ENCODE assay signal across 8 cellular contexts in genomic region chr9:91099471-91099870, GRCh38.
DNase-seq lines count a peak whose midpoint lies in the region; ATAC-seq lines count a peak whose summit lies in the region.

No MANE protein-coding gene starts in this region.

- peak overlapping the region; percentile 83 for H3K27ac Mint-ChIP-seq in T-helper 17 cell
- H3K27ac Mint-ChIP-seq in stimulated activated naive B cell treated with anti-CD40 and anti-IgM and Interleukin-4, amounts not matched to agents 10 μg/mL and 1 μg/mL and 100 μg/mL, for 72 hours = peak overlapping the region; percentile 1

- no peak for DNase-seq in activated T-cell treated with anti-CD3 and anti-CD28 coated beads, Interleukin-2, amount 50 U/mL, for 4 hours
- no peak for DNase-seq in activated T-cell treated with anti-CD3 and anti-CD28 coated beads, Interleukin-2, amount 50 U/mL, for 48 hours
- DNase-seq in T-helper 17 cell = no peak
- no peak for DNase-seq in epithelial cell of prostate (ENCODE audit: low read depth, low spot score)
- no peak for DNase-seq in stimulated activated naive B cell treated with anti-CD40 and anti-IgM and Interleukin-4, amounts not matched to agents 10 μg/mL and 1 μg/mL and 100 μg/mL, for 72 hours
- DNase-seq in MV-4-11 (lab: John Stamatoyannopoulos, UW) = no peak
- no peak for DNase-seq in kidney glomerular epithelial cell (lab: John Stamatoyannopoulos, UW)
- DNase-seq in occipital lobe (lab: John Stamatoyannopoulos, UW) = no peak

- peak overlapping the region; percentile 52 for H3K4me3 Mint-ChIP-seq in activated T-cell treated with anti-CD3 and anti-CD28 coated beads, Interleukin-2, amount 50 U/mL, for 4 hours
- peak overlapping the region; percentile 66 for H3K4me3 Mint-ChIP-seq in T-helper 17 cell
- peak overlapping the region; percentile 25 to 34 for H3K4me3 Mint-ChIP-seq in stimulated activated naive B cell treated with anti-CD40 and anti-IgM and Interleukin-4, amounts not matched to agents 10 μg/mL and 1 μg/mL and 100 μg/mL, for 72 hours

- H3K4me1 Mint-ChIP-seq in activated T-cell treated with anti-CD3 and anti-CD28 coated beads, Interleukin-2, amount 50 U/mL, for 4 hours (ENCODE audit: low read depth) = peaks cover 48% of the 10 kb centered on the region
- peaks cover 31% of the 10 kb centered on the region for H3K4me1 Mint-ChIP-seq in T-helper 17 cell
- peaks cover 25 to 35% of the 10 kb centered on the region in 2 donors for H3K4me1 Mint-ChIP-seq in stimulated activated naive B cell treated with anti-CD40 and anti-IgM and Interleukin-4, amounts not matched to agents 10 μg/mL and 1 μg/mL and 100 μg/mL, for 72 hours

- no peaks in the 10 kb centered on the region for H3K9me3 ChIP-seq in T-helper 17 cell (ENCODE audit: control insufficient read depth, low read length, poor library complexity, severe bottlenecking)

- H3K27me3 Mint-ChIP-seq in activated T-cell treated with anti-CD3 and anti-CD28 coated beads, Interleukin-2, amount 50 U/mL, for 4 hours (ENCODE audit: low read depth) = no peaks in the 10 kb centered on the region
- H3K27me3 Mint-ChIP-seq in T-helper 17 cell = peaks cover 7% of the 10 kb centered on the region
- H3K27me3 Mint-ChIP-seq in stimulated activated naive B cell treated with anti-CD40 and anti-IgM and Interleukin-4, amounts not matched to agents 10 μg/mL and 1 μg/mL and 100 μg/mL, for 72 hours = peaks cover 0 to 3% of the 10 kb centered on the region in 2 donors

- H3K9me3 Mint-ChIP-seq in activated T-cell treated with anti-CD3 and anti-CD28 coated beads, Interleukin-2, amount 50 U/mL, for 4 hours = peaks cover 5% of the 10 kb centered on the region
- peaks cover 0 to 5% of the 10 kb centered on the region in 2 donors for H3K9me3 Mint-ChIP-seq in stimulated activated naive B cell treated with anti-CD40 and anti-IgM and Interleukin-4, amounts not matched to agents 10 μg/mL and 1 μg/mL and 100 μg/mL, for 72 hours

- ATAC-seq in activated T-cell treated with anti-CD3 and anti-CD28 coated beads, Interleukin-2, amount 50 U/mL, for 4 hours = no peak
- ATAC-seq in T-helper 17 cell = no peak
- ATAC-seq in stimulated activated naive B cell treated with anti-CD40 and anti-IgM and Interleukin-4, amounts not matched to agents 10 μg/mL and 1 μg/mL and 100 μg/mL, for 72 hours (replicated peaks) = no peak

- H3K36me3 Mint-ChIP-seq in activated T-cell treated with anti-CD3 and anti-CD28 coated beads, Interleukin-2, amount 50 U/mL, for 4 hours (ENCODE audit: insufficient read depth) = no peaks in the 10 kb centered on the region
- no peaks in the 10 kb centered on the region for H3K36me3 Mint-ChIP-seq in T-helper 17 cell (ENCODE audit: low read depth)
- H3K36me3 Mint-ChIP-seq in stimulated activated naive B cell treated with anti-CD40 and anti-IgM and Interleukin-4, amounts not matched to agents 10 μg/mL and 1 μg/mL and 100 μg/mL, for 72 hours = peaks cover 2 to 4% of the 10 kb centered on the region in 2 donors

- peak overlapping the region; percentile 34 for H3K27ac ChIP-seq in epithelial cell of prostate
